Comparison of ENCODE assay signal across 1 cellular context in the genomic region with DNA sequence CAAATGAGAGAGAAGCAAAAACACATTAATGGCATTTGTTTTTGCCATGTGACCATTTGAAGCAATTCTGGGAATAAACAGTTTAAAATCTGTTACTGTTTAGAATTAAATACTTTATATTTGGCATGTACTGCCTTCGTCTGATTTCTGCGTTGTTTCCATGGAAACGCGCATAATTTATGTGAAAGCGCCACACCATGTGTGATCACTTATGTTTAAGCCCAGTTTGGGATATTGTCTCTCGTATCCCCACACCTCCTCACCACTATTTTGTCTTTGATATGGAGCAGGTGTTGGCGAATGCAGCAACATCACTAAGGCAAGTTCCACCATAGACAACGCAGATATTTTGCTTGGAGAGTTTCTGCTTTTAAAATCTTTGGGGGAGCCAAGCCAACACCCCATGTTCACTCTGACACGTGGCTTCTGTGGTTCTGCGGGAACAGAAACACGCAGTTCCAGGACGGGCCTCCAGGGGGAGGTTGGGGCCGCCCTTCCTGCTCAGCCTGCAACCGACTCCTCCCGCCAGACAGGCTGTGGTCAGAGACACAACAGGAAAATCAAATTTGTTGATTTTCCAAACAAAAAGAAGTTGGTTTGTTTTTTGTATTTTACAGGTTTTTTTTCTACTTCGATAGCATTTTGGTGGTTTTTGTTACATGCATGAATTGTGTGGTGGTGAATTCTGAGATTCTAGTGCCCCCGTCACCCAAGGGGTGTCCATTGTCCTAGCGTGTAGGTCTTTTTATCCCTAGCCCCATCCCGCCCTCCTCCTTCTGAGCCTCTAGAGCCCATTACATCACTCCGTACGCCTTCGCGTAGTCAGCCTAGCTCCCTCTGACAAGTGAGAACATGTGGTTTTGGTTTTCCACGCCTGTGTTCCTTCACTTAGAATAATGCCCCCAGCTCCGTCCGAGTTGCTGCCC.
TF ChIP-seq lines count a peak whose summit lies in the region.

No MANE protein-coding gene starts in this region.

TF ChIP-seq in K562, 482 proteins besides CTCF, POLR2A, EP300 and RAD21 (continued from another document):
- TF ChIP-seq SAFB2 (IDR thresholded peaks at IDR 0.05; ENCODE audit: borderline replicate concordance, low read depth, low read length, severe bottlenecking) (no peak), CBX3 (IDR thresholded peaks at IDR 0.05; ENCODE audit: borderline replicate concordance in 1 of 2, low read length in 2 of 2) (0 out of 3 replicates have a peak, but pooled peaks of 1 of the 2 experiments have one; percentile 40), NCOA1 (IDR thresholded peaks at IDR 0.05; ENCODE audit: low read depth) (no peak), ZNF232 (CRISPR knock-in tag; IDR thresholded peaks at IDR 0.05) (no peak), ZNF274 (IDR thresholded peaks at IDR 0.05; ENCODE audit: borderline replicate concordance, low read depth, low read length) (no peak), XRCC4 (IDR thresholded peaks at IDR 0.05; ENCODE audit: extremely low read depth, insufficient read depth, insufficient read length) (no peak), PYGO2 (tag; IDR thresholded peaks at IDR 0.05) (no peak), FOXK2 (conservative IDR thresholded peaks at IDR 0.05 in 1 of 2, IDR thresholded peaks at IDR 0.05 in 1 of 2; ENCODE audit: low read depth in 2 of 2) (peak; percentile 54 to 66; a peak in 3 of 4 replicates), HOXB6 (CRISPR knock-in tag; IDR thresholded peaks at IDR 0.05; ENCODE audit: borderline replicate concordance) (no peak), PHF20 (IDR thresholded peaks at IDR 0.05; ENCODE audit: partially characterized antibody) (no peak), RUNX1 (IDR thresholded peaks at IDR 0.05; ENCODE audit: low read depth) (no peak), PTTG1 (tag; IDR thresholded peaks at IDR 0.05; ENCODE audit: low read depth) (no peak), GATA2 (CRISPR knock-in tag; IDR thresholded peaks at IDR 0.05) (no peak), MAFF (IDR thresholded peaks at IDR 0.05; ENCODE audit: low read length) (no peak), HCFC1 (IDR thresholded peaks at IDR 0.05; ENCODE audit: low read depth, low read length) (0 out of 2 replicates have a peak, but pooled peaks have one; percentile 8), HNRNPLL (IDR thresholded peaks at IDR 0.05; ENCODE audit: low read depth, low read length, poor library complexity, severe bottlenecking) (no peak), ZNF12 (CRISPR knock-in tag; IDR thresholded peaks at IDR 0.05) (no peak), ZNF445 (CRISPR knock-in tag; IDR thresholded peaks at IDR 0.05; ENCODE audit: low read depth) (no peak), ZNF644 (tag; IDR thresholded peaks at IDR 0.05; ENCODE audit: low read depth) (no peak), ZNF780A (CRISPR knock-in tag; IDR thresholded peaks at IDR 0.05) (no peak), SREBF1 (IDR thresholded peaks at IDR 0.05; ENCODE audit: borderline replicate concordance, low read depth, low read length) (no peak), ZC3H4 (CRISPR knock-in tag; IDR thresholded peaks at IDR 0.05; ENCODE audit: borderline replicate concordance) (no peak), KLF1 (tag; IDR thresholded peaks at IDR 0.05) (0 out of 2 replicates have a peak, but pooled peaks have one; percentile 17), JUND (IDR thresholded peaks at IDR 0.05; ENCODE audit: borderline replicate concordance, low read depth, low read length) (peak; percentile 33; the same call in 1 of the 2 replicates), JUND (tag; IDR thresholded peaks at IDR 0.05; ENCODE audit: borderline replicate concordance, low read depth, low read length) (no peak; the same call in 2 of the 3 replicates), KHSRP (IDR thresholded peaks at IDR 0.05) (no peak), ZNF282 (CRISPR knock-in tag; IDR thresholded peaks at IDR 0.05) (no peak), CBFA2T3 (IDR thresholded peaks at IDR 0.05) (no peak), FOXA1 (IDR thresholded peaks at IDR 0.05; ENCODE audit: borderline replicate concordance) (no peak), HLTF (IDR thresholded peaks at IDR 0.05) (no peak), BMI1 (IDR thresholded peaks at IDR 0.05; ENCODE audit: low read length) (no peak), NR4A1 (CRISPR knock-in tag; IDR thresholded peaks at IDR 0.05) (no peak), NR4A1 (tag; IDR thresholded peaks at IDR 0.05) (no peak), CTBP1 (IDR thresholded peaks at IDR 0.05; ENCODE audit: borderline replicate concordance) (no peak), HDAC6 (IDR thresholded peaks at IDR 0.05; ENCODE audit: low read depth, low read length) (no peak), ZNF668 (CRISPR knock-in tag; IDR thresholded peaks at IDR 0.05) (no peak)
- TF ChIP-seq, protein P1, sequence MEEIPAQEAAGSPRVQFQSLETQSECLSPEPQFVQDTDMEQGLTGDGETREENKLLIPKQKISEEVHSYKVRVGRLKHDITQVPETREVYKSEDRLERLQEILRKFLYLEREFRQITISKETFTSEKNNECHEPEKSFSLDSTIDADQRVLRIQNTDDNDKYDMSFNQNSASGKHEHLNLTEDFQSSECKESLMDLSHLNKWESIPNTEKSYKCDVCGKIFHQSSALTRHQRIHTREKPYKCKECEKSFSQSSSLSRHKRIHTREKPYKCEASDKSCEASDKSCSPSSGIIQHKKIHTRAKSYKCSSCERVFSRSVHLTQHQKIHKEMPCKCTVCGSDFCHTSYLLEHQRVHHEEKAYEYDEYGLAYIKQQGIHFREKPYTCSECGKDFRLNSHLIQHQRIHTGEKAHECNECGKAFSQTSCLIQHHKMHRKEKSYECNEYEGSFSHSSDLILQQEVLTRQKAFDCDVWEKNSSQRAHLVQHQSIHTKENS (CRISPR knock-in tag; IDR thresholded peaks at IDR 0.05): no peak
- TF ChIP-seq, protein P2, sequence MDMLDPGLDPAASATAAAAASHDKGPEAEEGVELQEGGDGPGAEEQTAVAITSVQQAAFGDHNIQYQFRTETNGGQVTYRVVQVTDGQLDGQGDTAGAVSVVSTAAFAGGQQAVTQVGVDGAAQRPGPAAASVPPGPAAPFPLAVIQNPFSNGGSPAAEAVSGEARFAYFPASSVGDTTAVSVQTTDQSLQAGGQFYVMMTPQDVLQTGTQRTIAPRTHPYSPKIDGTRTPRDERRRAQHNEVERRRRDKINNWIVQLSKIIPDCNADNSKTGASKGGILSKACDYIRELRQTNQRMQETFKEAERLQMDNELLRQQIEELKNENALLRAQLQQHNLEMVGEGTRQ (CRISPR knock-in tag; IDR thresholded peaks at IDR 0.05): 0 out of 2 replicates have a peak, but pooled peaks have one; percentile 30
- TF ChIP-seq, protein P3, sequence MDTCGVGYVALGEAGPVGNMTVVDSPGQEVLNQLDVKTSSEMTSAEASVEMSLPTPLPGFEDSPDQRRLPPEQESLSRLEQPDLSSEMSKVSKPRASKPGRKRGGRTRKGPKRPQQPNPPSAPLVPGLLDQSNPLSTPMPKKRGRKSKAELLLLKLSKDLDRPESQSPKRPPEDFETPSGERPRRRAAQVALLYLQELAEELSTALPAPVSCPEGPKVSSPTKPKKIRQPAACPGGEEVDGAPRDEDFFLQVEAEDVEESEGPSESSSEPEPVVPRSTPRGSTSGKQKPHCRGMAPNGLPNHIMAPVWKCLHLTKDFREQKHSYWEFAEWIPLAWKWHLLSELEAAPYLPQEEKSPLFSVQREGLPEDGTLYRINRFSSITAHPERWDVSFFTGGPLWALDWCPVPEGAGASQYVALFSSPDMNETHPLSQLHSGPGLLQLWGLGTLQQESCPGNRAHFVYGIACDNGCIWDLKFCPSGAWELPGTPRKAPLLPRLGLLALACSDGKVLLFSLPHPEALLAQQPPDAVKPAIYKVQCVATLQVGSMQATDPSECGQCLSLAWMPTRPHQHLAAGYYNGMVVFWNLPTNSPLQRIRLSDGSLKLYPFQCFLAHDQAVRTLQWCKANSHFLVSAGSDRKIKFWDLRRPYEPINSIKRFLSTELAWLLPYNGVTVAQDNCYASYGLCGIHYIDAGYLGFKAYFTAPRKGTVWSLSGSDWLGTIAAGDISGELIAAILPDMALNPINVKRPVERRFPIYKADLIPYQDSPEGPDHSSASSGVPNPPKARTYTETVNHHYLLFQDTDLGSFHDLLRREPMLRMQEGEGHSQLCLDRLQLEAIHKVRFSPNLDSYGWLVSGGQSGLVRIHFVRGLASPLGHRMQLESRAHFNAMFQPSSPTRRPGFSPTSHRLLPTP (IDR thresholded peaks at IDR 0.05; ENCODE audit: borderline replicate concordance, extremely low read depth, insufficient read length): no peak
- TF ChIP-seq, protein P4, sequence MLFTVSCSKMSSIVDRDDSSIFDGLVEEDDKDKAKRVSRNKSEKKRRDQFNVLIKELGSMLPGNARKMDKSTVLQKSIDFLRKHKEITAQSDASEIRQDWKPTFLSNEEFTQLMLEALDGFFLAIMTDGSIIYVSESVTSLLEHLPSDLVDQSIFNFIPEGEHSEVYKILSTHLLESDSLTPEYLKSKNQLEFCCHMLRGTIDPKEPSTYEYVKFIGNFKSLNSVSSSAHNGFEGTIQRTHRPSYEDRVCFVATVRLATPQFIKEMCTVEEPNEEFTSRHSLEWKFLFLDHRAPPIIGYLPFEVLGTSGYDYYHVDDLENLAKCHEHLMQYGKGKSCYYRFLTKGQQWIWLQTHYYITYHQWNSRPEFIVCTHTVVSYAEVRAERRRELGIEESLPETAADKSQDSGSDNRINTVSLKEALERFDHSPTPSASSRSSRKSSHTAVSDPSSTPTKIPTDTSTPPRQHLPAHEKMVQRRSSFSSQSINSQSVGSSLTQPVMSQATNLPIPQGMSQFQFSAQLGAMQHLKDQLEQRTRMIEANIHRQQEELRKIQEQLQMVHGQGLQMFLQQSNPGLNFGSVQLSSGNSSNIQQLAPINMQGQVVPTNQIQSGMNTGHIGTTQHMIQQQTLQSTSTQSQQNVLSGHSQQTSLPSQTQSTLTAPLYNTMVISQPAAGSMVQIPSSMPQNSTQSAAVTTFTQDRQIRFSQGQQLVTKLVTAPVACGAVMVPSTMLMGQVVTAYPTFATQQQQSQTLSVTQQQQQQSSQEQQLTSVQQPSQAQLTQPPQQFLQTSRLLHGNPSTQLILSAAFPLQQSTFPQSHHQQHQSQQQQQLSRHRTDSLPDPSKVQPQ (CRISPR knock-in tag; IDR thresholded peaks at IDR 0.05; ENCODE audit: borderline replicate concordance): no peak
- TF ChIP-seq, protein P5, sequence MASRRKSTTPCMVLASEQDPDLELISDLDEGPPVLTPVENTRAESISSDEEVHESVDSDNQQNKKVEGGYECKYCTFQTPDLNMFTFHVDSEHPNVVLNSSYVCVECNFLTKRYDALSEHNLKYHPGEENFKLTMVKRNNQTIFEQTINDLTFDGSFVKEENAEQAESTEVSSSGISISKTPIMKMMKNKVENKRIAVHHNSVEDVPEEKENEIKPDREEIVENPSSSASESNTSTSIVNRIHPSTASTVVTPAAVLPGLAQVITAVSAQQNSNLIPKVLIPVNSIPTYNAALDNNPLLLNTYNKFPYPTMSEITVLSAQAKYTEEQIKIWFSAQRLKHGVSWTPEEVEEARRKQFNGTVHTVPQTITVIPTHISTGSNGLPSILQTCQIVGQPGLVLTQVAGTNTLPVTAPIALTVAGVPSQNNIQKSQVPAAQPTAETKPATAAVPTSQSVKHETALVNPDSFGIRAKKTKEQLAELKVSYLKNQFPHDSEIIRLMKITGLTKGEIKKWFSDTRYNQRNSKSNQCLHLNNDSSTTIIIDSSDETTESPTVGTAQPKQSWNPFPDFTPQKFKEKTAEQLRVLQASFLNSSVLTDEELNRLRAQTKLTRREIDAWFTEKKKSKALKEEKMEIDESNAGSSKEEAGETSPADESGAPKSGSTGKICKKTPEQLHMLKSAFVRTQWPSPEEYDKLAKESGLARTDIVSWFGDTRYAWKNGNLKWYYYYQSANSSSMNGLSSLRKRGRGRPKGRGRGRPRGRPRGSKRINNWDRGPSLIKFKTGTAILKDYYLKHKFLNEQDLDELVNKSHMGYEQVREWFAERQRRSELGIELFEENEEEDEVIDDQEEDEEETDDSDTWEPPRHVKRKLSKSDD (conservative IDR thresholded peaks at IDR 0.05; ENCODE audit: low read length): no peak
- TF ChIP-seq, protein P6, sequence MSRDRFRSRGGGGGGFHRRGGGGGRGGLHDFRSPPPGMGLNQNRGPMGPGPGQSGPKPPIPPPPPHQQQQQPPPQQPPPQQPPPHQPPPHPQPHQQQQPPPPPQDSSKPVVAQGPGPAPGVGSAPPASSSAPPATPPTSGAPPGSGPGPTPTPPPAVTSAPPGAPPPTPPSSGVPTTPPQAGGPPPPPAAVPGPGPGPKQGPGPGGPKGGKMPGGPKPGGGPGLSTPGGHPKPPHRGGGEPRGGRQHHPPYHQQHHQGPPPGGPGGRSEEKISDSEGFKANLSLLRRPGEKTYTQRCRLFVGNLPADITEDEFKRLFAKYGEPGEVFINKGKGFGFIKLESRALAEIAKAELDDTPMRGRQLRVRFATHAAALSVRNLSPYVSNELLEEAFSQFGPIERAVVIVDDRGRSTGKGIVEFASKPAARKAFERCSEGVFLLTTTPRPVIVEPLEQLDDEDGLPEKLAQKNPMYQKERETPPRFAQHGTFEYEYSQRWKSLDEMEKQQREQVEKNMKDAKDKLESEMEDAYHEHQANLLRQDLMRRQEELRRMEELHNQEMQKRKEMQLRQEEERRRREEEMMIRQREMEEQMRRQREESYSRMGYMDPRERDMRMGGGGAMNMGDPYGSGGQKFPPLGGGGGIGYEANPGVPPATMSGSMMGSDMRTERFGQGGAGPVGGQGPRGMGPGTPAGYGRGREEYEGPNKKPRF (IDR thresholded peaks at IDR 0.05; ENCODE audit: low read depth, low read length): no peak
- TF ChIP-seq, protein P7, sequence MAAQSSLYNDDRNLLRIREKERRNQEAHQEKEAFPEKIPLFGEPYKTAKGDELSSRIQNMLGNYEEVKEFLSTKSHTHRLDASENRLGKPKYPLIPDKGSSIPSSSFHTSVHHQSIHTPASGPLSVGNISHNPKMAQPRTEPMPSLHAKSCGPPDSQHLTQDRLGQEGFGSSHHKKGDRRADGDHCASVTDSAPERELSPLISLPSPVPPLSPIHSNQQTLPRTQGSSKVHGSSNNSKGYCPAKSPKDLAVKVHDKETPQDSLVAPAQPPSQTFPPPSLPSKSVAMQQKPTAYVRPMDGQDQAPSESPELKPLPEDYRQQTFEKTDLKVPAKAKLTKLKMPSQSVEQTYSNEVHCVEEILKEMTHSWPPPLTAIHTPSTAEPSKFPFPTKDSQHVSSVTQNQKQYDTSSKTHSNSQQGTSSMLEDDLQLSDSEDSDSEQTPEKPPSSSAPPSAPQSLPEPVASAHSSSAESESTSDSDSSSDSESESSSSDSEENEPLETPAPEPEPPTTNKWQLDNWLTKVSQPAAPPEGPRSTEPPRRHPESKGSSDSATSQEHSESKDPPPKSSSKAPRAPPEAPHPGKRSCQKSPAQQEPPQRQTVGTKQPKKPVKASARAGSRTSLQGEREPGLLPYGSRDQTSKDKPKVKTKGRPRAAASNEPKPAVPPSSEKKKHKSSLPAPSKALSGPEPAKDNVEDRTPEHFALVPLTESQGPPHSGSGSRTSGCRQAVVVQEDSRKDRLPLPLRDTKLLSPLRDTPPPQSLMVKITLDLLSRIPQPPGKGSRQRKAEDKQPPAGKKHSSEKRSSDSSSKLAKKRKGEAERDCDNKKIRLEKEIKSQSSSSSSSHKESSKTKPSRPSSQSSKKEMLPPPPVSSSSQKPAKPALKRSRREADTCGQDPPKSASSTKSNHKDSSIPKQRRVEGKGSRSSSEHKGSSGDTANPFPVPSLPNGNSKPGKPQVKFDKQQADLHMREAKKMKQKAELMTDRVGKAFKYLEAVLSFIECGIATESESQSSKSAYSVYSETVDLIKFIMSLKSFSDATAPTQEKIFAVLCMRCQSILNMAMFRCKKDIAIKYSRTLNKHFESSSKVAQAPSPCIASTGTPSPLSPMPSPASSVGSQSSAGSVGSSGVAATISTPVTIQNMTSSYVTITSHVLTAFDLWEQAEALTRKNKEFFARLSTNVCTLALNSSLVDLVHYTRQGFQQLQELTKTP (IDR thresholded peaks at IDR 0.05; ENCODE audit: low read depth in 1 of 2, partially characterized antibody in 2 of 2): no peak
